In the genomic region with DNA sequence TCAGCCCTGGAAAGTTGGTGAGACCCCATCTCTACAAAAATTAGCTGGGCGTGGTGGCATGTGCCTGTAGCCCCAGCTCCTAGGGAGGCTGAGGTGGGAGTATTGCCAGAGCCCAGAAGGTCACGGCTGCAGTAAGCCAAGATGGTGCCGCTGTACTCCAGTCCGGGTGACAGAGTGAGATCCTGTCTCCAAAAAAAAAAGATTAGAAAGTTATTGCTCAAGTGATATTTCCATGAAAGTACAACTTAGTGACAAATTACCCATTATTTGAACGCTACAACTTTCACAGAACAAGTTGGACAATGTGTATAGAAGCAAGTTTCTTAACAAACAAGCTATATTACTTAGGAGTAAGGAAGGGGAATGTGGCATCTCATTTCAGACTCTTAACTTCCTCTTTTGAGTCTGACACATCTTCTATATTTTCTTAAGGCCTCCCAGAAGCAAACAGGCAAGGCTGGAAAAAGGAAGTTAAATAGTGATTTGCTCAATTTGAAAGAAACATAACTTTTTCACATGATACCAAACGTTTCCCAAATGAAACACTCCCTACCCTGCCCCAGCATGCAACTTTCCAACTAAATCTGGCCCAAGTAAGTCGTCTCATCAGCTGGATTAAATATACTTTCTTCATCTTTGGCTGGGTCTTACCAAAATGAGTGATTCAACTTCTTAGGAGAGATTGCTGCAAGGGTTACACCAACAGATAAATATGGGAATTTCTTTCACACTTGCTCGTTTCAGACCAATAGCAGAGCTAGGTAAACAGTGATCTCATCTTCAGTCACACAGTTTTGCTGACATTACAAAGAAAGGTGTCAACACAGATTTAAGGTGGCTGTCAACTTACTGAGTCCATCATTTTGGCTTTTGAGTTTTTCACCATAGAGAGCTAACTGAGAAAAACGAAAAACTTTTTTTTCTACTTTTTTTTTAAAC, we compare ENCODE assay signal across 2 cellular contexts.
A peak's percentile ranks its signal among the peaks of the same experiment; 100 is the strongest.
TF ChIP-seq lines count a peak whose summit lies in the region.

No MANE protein-coding gene starts in this region.

TF ChIP-seq in K562, 482 proteins besides CTCF, POLR2A, EP300 and RAD21 (continued from another document and continues in another):
- TF ChIP-seq ZFPM2 (CRISPR knock-in tag; IDR thresholded peaks at IDR 0.05) (no peak), CTCFL (IDR thresholded peaks at IDR 0.05; ENCODE audit: borderline replicate concordance, insufficient read depth, low read depth, low read length, poor library complexity, severe bottlenecking) (no peak), DPF2 (IDR thresholded peaks at IDR 0.05) (no peak), CAMTA2 (CRISPR knock-in tag; conservative IDR thresholded peaks at IDR 0.05) (no peak), CREB3L1 (IDR thresholded peaks at IDR 0.05; ENCODE audit: borderline replicate concordance, low read depth) (no peak), RBFOX2 (IDR thresholded peaks at IDR 0.05; ENCODE audit: low read depth, low read length) (no peak), SMARCA5 (IDR thresholded peaks at IDR 0.05) (no peak), ATF7 (IDR thresholded peaks at IDR 0.05) (peak; percentile 30), DDX20 (tag; IDR thresholded peaks at IDR 0.05; ENCODE audit: low read depth) (no peak; the same call in 1 of the 2 replicates), ZNF75A (CRISPR knock-in tag; IDR thresholded peaks at IDR 0.05) (no peak), ZFX (CRISPR knock-in tag; IDR thresholded peaks at IDR 0.05) (0 out of 2 replicates have a peak, but pooled peaks have one; percentile 22), XRCC5 (IDR thresholded peaks at IDR 0.05; ENCODE audit: low read depth, low read length) (no peak), NCOA2 (IDR thresholded peaks at IDR 0.05; ENCODE audit: partially characterized antibody in 2 of 2) (no peak), YY1 (IDR thresholded peaks at IDR 0.05; ENCODE audit: borderline replicate concordance in 1 of 3, control insufficient read depth in 1 of 3, extremely low read depth in 1 of 3, insufficient read depth in 3 of 3, insufficient read length in 1 of 3, insufficient replicate concordance in 2 of 3, low read depth in 1 of 3, low read length in 2 of 3) (peak in 1 of 3 experiments; percentile 7), STAT5B (CRISPR knock-in tag; IDR thresholded peaks at IDR 0.05) (no peak)
- TF ChIP-seq, protein P1, sequence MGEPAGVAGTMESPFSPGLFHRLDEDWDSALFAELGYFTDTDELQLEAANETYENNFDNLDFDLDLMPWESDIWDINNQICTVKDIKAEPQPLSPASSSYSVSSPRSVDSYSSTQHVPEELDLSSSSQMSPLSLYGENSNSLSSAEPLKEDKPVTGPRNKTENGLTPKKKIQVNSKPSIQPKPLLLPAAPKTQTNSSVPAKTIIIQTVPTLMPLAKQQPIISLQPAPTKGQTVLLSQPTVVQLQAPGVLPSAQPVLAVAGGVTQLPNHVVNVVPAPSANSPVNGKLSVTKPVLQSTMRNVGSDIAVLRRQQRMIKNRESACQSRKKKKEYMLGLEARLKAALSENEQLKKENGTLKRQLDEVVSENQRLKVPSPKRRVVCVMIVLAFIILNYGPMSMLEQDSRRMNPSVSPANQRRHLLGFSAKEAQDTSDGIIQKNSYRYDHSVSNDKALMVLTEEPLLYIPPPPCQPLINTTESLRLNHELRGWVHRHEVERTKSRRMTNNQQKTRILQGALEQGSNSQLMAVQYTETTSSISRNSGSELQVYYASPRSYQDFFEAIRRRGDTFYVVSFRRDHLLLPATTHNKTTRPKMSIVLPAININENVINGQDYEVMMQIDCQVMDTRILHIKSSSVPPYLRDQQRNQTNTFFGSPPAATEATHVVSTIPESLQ (CRISPR knock-in tag; IDR thresholded peaks at IDR 0.05) = no peak

TF ChIP-seq in HepG2, 621 proteins besides CTCF, POLR2A, EP300 and RAD21 (continued from another document):
- 0 out of 4 replicates have a peak, but pooled peaks of 1 of the 2 experiments have one; percentile 4 for TF ChIP-seq HMGXB4 (CRISPR knock-in tag; IDR thresholded peaks at IDR 0.05; ENCODE audit: borderline replicate concordance in 1 of 2, low read depth in 1 of 2)
- no peak for TF ChIP-seq ZNF768 (CRISPR knock-in tag; IDR thresholded peaks at IDR 0.05)
- 0 out of 2 replicates have a peak, but pooled peaks have one; percentile 16 for TF ChIP-seq RARA (CRISPR knock-in tag; IDR thresholded peaks at IDR 0.05)
- TF ChIP-seq, protein P2, sequence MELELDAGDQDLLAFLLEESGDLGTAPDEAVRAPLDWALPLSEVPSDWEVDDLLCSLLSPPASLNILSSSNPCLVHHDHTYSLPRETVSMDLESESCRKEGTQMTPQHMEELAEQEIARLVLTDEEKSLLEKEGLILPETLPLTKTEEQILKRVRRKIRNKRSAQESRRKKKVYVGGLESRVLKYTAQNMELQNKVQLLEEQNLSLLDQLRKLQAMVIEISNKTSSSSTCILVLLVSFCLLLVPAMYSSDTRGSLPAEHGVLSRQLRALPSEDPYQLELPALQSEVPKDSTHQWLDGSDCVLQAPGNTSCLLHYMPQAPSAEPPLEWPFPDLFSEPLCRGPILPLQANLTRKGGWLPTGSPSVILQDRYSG (CRISPR knock-in tag; IDR thresholded peaks at IDR 0.05) = no peak
- no peak for TF ChIP-seq GATA4 (IDR thresholded peaks at IDR 0.05; ENCODE audit: borderline replicate concordance, low read depth)
- TF ChIP-seq, protein P3, sequence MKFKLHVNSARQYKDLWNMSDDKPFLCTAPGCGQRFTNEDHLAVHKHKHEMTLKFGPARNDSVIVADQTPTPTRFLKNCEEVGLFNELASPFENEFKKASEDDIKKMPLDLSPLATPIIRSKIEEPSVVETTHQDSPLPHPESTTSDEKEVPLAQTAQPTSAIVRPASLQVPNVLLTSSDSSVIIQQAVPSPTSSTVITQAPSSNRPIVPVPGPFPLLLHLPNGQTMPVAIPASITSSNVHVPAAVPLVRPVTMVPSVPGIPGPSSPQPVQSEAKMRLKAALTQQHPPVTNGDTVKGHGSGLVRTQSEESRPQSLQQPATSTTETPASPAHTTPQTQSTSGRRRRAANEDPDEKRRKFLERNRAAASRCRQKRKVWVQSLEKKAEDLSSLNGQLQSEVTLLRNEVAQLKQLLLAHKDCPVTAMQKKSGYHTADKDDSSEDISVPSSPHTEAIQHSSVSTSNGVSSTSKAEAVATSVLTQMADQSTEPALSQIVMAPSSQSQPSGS (CRISPR knock-in tag; IDR thresholded peaks at IDR 0.05) = peak; percentile 50; the same call in 1 of the 2 replicates
- TF ChIP-seq ZNF652 (CRISPR knock-in tag; IDR thresholded peaks at IDR 0.05; ENCODE audit: borderline replicate concordance, low read depth) = peak; percentile 85; the same call in 1 of the 2 replicates
- TF ChIP-seq ZNF543 (CRISPR knock-in tag; IDR thresholded peaks at IDR 0.05) = no peak
- 0 out of 2 replicates have a peak, but pooled peaks have one; percentile 6 for TF ChIP-seq NFIC (IDR thresholded peaks at IDR 0.05; ENCODE audit: low read length)
- TF ChIP-seq FOXP1 (IDR thresholded peaks at IDR 0.05) = no peak
- peak; percentile 41; the same call in 1 of the 2 replicates for TF ChIP-seq FOXP1 (CRISPR knock-in tag; IDR thresholded peaks at IDR 0.05)
